16 cellular contexts compared by ENCODE assay signal in genomic region chr6:56807335-56807991, GRCh38.
A peak's percentile ranks its signal among the peaks of the same experiment; 100 is the strongest.
DNase-seq lines count a peak whose midpoint lies in the region; ATAC-seq, FAIRE-seq and TF ChIP-seq lines count a peak whose summit lies in the region.
"Had no signal": no experiment of that assay in that cellular context is flagged by ENCODE, and none has a peak within 500 bp of the region (broad histone marks: within the 10 kb centered on the region; RNA-seq: fewer than 3 reads in every experiment).

No MANE protein-coding gene starts in this region.

- no peaks in the 10 kb centered on the region for H3K9me2 ChIP-seq in SK-N-SH

- H3K4me1 ChIP-seq in SK-N-SH (ENCODE audit: control insufficient read depth in 1 of 2, insufficient read depth in 2 of 2, low read depth in 1 of 2, low read length in 1 of 2) (peaks cover 25 to 49% of the 10 kb centered on the region in 2 experiments), smooth muscle cell (ENCODE audit: low read depth) (peaks cover 54% of the 10 kb centered on the region)

- H3K4me3 ChIP-seq in SK-N-SH (ENCODE audit: low read depth in 2 of 2, low read length in 1 of 2) (no peak overlapping the region), smooth muscle cell (no peak overlapping the region)
- H3K4me3 ChIP-seq: BLaER1 treated with 17β-estradiol and CSF1 and Interleukin-3, amounts not matched to agents 10 nM and 100 nM; mucosa of descending colon; thoracic aorta had no signal

- H3K36me3 Mint-ChIP-seq in glutamatergic neuron (ENCODE audit: unreplicated experiment), result no peaks in the 10 kb centered on the region

- H3K4me2 ChIP-seq in SK-N-SH, result no peak overlapping the region
- peak overlapping the region; percentile 4 for H3K4me2 ChIP-seq in smooth muscle cell
- H3K4me2 ChIP-seq: BLaER1 treated with 17β-estradiol and CSF1 and Interleukin-3, amounts not matched to agents 10 nM and 100 nM had no signal

- peak; percentile 46 for FAIRE-seq in HTR-8/SVneo (lab: Jason Lieb, UNC)
- FAIRE-seq: keratinocyte had no signal

- no peak overlapping the region for H2AFZ ChIP-seq in SK-N-SH (ENCODE audit: low read depth)
- no peak overlapping the region for H2AFZ ChIP-seq in smooth muscle cell (ENCODE audit: low read depth)

- TF ChIP-seq CTCF in SK-N-SH (IDR thresholded peaks at IDR 0.05) (no peak), glutamatergic neuron (IDR thresholded peaks at IDR 0.05; ENCODE audit: partially characterized antibody, unreplicated experiment) (no peak), smooth muscle cell (IDR thresholded peaks at IDR 0.05; ENCODE audit: borderline replicate concordance, insufficient read depth, poor library complexity, severe bottlenecking) (no peak)

- H3K27me3 ChIP-seq in SK-N-SH (ENCODE audit: insufficient read depth) (no peaks in the 10 kb centered on the region), smooth muscle cell (ENCODE audit: low read depth) (no peaks in the 10 kb centered on the region)
- H3K27me3 ChIP-seq: BLaER1 treated with 17β-estradiol and CSF1 and Interleukin-3, amounts not matched to agents 10 nM and 100 nM had no signal

- POLR2A ChIA-PET in SK-N-SH (lab: Yijun Ruan, JAX), result no interaction called here

- peaks cover 100% of the 10 kb centered on the region for H3K79me2 ChIP-seq in SK-N-SH (ENCODE audit: insufficient read depth)
- peaks cover 67% of the 10 kb centered on the region for H3K79me2 ChIP-seq in smooth muscle cell (ENCODE audit: low read depth)

- H3K27ac Mint-ChIP-seq in glutamatergic neuron (ENCODE audit: unreplicated experiment), result peak overlapping the region; percentile 90
- H3K27ac Mint-ChIP-seq: T-helper 1 cell treated with Interleukin-12 subunit alpha and Interleukin-12 subunit beta and Interleukin-4 antibody, amounts not matched to agents 30 μg/mL and 1 μg/mL, for 36 hours had no signal

- peak overlapping the region; percentile 77 for H3K4me3 Mint-ChIP-seq in glutamatergic neuron (ENCODE audit: unreplicated experiment)
- H3K4me3 Mint-ChIP-seq: central memory CD8-positive, alpha-beta T cell; T-helper 1 cell treated with Interleukin-12 subunit alpha and Interleukin-12 subunit beta and Interleukin-4 antibody, amounts not matched to agents 30 μg/mL and 1 μg/mL, for 36 hours had no signal

- H3K9ac ChIP-seq in SK-N-SH, result no peak overlapping the region
- no peak overlapping the region for H3K9ac ChIP-seq in smooth muscle cell (ENCODE audit: low read depth)
- H3K9ac ChIP-seq: BLaER1 treated with 17β-estradiol and CSF1 and Interleukin-3, amounts not matched to agents 10 nM and 100 nM had no signal

- H3F3A ChIP-seq in SK-N-SH (replicated peaks; ENCODE audit: insufficient read depth), result peaks cover 29% of the 10 kb centered on the region
- no peaks in the 10 kb centered on the region for H3F3A ChIP-seq in smooth muscle cell (ENCODE audit: low read depth)

- no peaks in the 10 kb centered on the region for H3K9me3 ChIP-seq in SK-N-SH
- no peaks in the 10 kb centered on the region for H3K9me3 ChIP-seq in smooth muscle cell (replicated peaks; ENCODE audit: low read depth)
- H3K9me3 ChIP-seq: BLaER1 treated with 17β-estradiol and CSF1 and Interleukin-3, amounts not matched to agents 10 nM and 100 nM; mucosa of descending colon; thoracic aorta had no signal

- DNase-seq in HTR-8/SVneo (ENCODE audit: insufficient read length, low spot score), result no peak
- no peak for DNase-seq in SK-N-SH
- no peak for DNase-seq in glutamatergic neuron
- no peak for DNase-seq in smooth muscle cell (lab: John Stamatoyannopoulos, UW; ENCODE audit: unreplicated experiment)
- no peak for DNase-seq in NCI-H2171 (lab: John Stamatoyannopoulos, UW)
- no peak for DNase-seq in ecto neural progenitor cell (ENCODE audit: low spot score)
- DNase-seq: activated CD8-positive, alpha-beta memory T cell treated with anti-CD3 and anti-CD28 coated beads for 24 hours; mucosa of descending colon; NCI-H1092 treated with DMSO at 0.1 percent for 48 hours; NCI-H82 had no signal

- peak in 1 of 2 experiments; percentile 40; a peak in 1 of 4 replicates for TF ChIP-seq EP300 in SK-N-SH (IDR thresholded peaks at IDR 0.05; ENCODE audit: borderline replicate concordance in 1 of 2, low read depth in 1 of 2, low read length in 1 of 2)

- peak overlapping the region; percentile 51 to 56; a peak in 3 of 4 replicates for H3K27ac ChIP-seq in SK-N-SH (ENCODE audit: low read depth in 2 of 2, low read length in 1 of 2)
- H3K27ac ChIP-seq in smooth muscle cell (ENCODE audit: low read depth), result peak overlapping the region; percentile 63
- H3K27ac ChIP-seq: BLaER1 treated with 17β-estradiol and CSF1 and Interleukin-3, amounts not matched to agents 10 nM and 100 nM; thoracic aorta had no signal

- peaks cover 0 to 12% of the 10 kb centered on the region in 2 experiments for H3K36me3 ChIP-seq in SK-N-SH (replicated peaks in 1 of 2; ENCODE audit: control insufficient read depth in 1 of 2, insufficient read depth in 2 of 2, low read length in 1 of 2)
- H3K36me3 ChIP-seq in smooth muscle cell (ENCODE audit: low read depth), result no peaks in the 10 kb centered on the region
- H3K36me3 ChIP-seq: thoracic aorta had no signal

- peaks cover 62% of the 10 kb centered on the region for H3K4me1 Mint-ChIP-seq in glutamatergic neuron (ENCODE audit: low read depth, unreplicated experiment)
- H3K4me1 Mint-ChIP-seq: central memory CD8-positive, alpha-beta T cell had no signal

- peaks cover 99% of the 10 kb centered on the region for H4K20me1 ChIP-seq in SK-N-SH (ENCODE audit: insufficient read depth)
- peaks cover 4% of the 10 kb centered on the region for H4K20me1 ChIP-seq in smooth muscle cell (ENCODE audit: low read depth)

- WGBS in SK-N-SH (ENCODE audit: low lambda C conversion rate), result 84% methylated on average over 4 of the region's 4 CpGs
- WGBS in smooth muscle cell (ENCODE audit: low lambda C conversion rate), result 91% methylated on average over 4 of the region's 4 CpGs

- H3K27me3 Mint-ChIP-seq in glutamatergic neuron (ENCODE audit: unreplicated experiment), result peaks cover 6% of the 10 kb centered on the region
- H3K27me3 Mint-ChIP-seq: central memory CD8-positive, alpha-beta T cell had no signal

- no peak for TF ChIP-seq RAD21 in SK-N-SH (IDR thresholded peaks at IDR 0.05; ENCODE audit: low read length)

- CTCF ChIA-PET in SK-N-SH (lab: Yijun Ruan, JAX), result interaction anchor here (1.1 kb wide), 1 partner anchor 32 kb away, joined by 3 read pairs; no protein-coding TSS in a partner anchor

- H3K9me3 Mint-ChIP-seq in glutamatergic neuron (ENCODE audit: unreplicated experiment), result peaks cover 12% of the 10 kb centered on the region
- H3K9me3 Mint-ChIP-seq: central memory CD8-positive, alpha-beta T cell; T-helper 1 cell treated with Interleukin-12 subunit alpha and Interleukin-12 subunit beta and Interleukin-4 antibody, amounts not matched to agents 30 μg/mL and 1 μg/mL, for 36 hours had no signal

- ATAC-seq in GM21737 (IDR thresholded peaks at IDR 0.05; ENCODE audit: unreplicated experiment), result no peak
- ATAC-seq: mucosa of descending colon had no signal

TF ChIP-seq in SK-N-SH, 30 proteins besides CTCF, POLR2A, EP300 and RAD21:
- no peak for TF ChIP-seq MEF2A (IDR thresholded peaks at IDR 0.05; ENCODE audit: borderline replicate concordance, low read depth)
- TF ChIP-seq, protein P1, sequence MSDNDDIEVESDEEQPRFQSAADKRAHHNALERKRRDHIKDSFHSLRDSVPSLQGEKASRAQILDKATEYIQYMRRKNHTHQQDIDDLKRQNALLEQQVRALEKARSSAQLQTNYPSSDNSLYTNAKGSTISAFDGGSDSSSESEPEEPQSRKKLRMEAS (IDR thresholded peaks at IDR 0.05; ENCODE audit: low read depth), result no peak
- TF ChIP-seq FOSL2 (IDR thresholded peaks at IDR 0.05; ENCODE audit: borderline replicate concordance, low read depth), result no peak
- no peak for TF ChIP-seq FOXM1 (IDR thresholded peaks at IDR 0.05; ENCODE audit: low read depth)
- no peak for TF ChIP-seq JUND (IDR thresholded peaks at IDR 0.05)
- no peak for TF ChIP-seq SIN3A (IDR thresholded peaks at IDR 0.05; ENCODE audit: borderline replicate concordance, low read depth, low read length)
- TF ChIP-seq NFIC (IDR thresholded peaks at IDR 0.05; ENCODE audit: borderline replicate concordance), result peak; percentile 31; the same call in 1 of the 2 replicates
- TF ChIP-seq TEAD4 (IDR thresholded peaks at IDR 0.05; ENCODE audit: borderline replicate concordance, insufficient read depth), result no peak
- TF ChIP-seq, protein P2, sequence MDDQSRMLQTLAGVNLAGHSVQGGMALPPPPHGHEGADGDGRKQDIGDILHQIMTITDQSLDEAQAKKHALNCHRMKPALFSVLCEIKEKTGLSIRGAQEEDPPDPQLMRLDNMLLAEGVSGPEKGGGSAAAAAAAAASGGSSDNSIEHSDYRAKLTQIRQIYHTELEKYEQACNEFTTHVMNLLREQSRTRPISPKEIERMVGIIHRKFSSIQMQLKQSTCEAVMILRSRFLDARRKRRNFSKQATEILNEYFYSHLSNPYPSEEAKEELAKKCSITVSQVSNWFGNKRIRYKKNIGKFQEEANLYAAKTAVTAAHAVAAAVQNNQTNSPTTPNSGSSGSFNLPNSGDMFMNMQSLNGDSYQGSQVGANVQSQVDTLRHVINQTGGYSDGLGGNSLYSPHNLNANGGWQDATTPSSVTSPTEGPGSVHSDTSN (IDR thresholded peaks at IDR 0.05), result peak; percentile 44; the same call in 1 of the 2 replicates
- TF ChIP-seq TCF12 (IDR thresholded peaks at IDR 0.05), result peak; percentile 74
- TF ChIP-seq GATA2 (CRISPR knock-in tag; IDR thresholded peaks at IDR 0.05), result no peak
- TF ChIP-seq POLR2AphosphoS5 (IDR thresholded peaks at IDR 0.05; ENCODE audit: low read depth, low read length), result peak; percentile 26; the same call in 1 of the 2 replicates
